ENCODE assay signal across 1 cellular context in genomic region chr1:9084883-9085282, GRCh38.
TF ChIP-seq lines count a peak whose summit lies in the region.

No MANE protein-coding gene starts in this region.

TF ChIP-seq in HepG2, 621 proteins besides CTCF, POLR2A, EP300 and RAD21:
- TF ChIP-seq MXD1 (CRISPR knock-in tag; IDR thresholded peaks at IDR 0.05): no peak
- TF ChIP-seq ZNF430 (CRISPR knock-in tag; IDR thresholded peaks at IDR 0.05): no peak
- no peak for TF ChIP-seq ZNF460 (CRISPR knock-in tag; IDR thresholded peaks at IDR 0.05; ENCODE audit: borderline replicate concordance)
- no peak for TF ChIP-seq ZNF75D (CRISPR knock-in tag; IDR thresholded peaks at IDR 0.05; ENCODE audit: borderline replicate concordance)
- TF ChIP-seq BCL3 (CRISPR knock-in tag; IDR thresholded peaks at IDR 0.05): no peak
- TF ChIP-seq SNAPC4 (CRISPR knock-in tag; IDR thresholded peaks at IDR 0.05): no peak
- TF ChIP-seq TBX2 (CRISPR knock-in tag; IDR thresholded peaks at IDR 0.05; ENCODE audit: borderline replicate concordance): no peak
- TF ChIP-seq MAF1 (CRISPR knock-in tag; IDR thresholded peaks at IDR 0.05; ENCODE audit: borderline replicate concordance): no peak
- TF ChIP-seq ZNF704 (CRISPR knock-in tag; IDR thresholded peaks at IDR 0.05; ENCODE audit: borderline replicate concordance): no peak
- no peak for TF ChIP-seq FOXA1 (IDR thresholded peaks at IDR 0.05)
- no peak for TF ChIP-seq FOXA1 (CRISPR knock-in tag; IDR thresholded peaks at IDR 0.05)
- no peak for TF ChIP-seq HNF4A (CRISPR knock-in tag; IDR thresholded peaks at IDR 0.05)
- no peak for TF ChIP-seq ESRRA (CRISPR knock-in tag; IDR thresholded peaks at IDR 0.05; ENCODE audit: low read depth)
- no peak for TF ChIP-seq SSRP1 (CRISPR knock-in tag; IDR thresholded peaks at IDR 0.05)
- TF ChIP-seq ZBTB37 (CRISPR knock-in tag; IDR thresholded peaks at IDR 0.05): no peak
- TF ChIP-seq STAT5B (CRISPR knock-in tag; IDR thresholded peaks at IDR 0.05): no peak
- no peak for TF ChIP-seq MAFG (CRISPR knock-in tag; IDR thresholded peaks at IDR 0.05)
- no peak for TF ChIP-seq NONO (IDR thresholded peaks at IDR 0.05)
- no peak for TF ChIP-seq NONO (CRISPR knock-in tag; conservative IDR thresholded peaks at IDR 0.05)
